Comparison of ENCODE assay signal across 17 cellular contexts in the genomic region with DNA sequence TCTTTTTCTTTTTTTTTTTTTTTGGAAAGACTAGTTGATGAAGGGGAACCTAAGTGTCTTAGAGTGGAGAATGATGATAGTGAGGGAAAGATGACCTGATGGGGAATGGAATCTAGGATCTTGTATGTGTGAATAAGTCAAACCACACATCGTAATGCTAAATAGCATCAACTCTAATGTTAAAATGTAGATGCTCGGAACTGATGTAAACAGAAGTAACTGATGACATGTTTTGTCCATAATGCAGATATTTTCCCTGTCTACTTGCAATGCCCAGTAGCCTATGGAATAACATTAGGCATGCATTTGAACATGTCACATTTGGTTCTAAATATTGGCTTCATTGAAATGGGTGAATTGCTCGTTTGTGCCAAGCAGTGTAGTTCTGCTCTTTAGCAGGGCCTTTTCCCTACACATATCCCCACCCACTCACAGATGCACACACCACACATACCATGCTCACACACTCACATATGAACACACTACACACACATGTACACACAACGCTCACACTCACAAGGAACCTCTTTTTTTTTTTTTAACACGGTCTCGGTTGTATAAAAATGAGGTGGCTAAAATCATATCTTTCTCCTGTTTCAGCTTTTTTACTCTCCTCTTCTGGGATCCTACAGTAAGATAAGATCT. TPM values are rescaled to one million over a fixed set of nuclear protein-coding genes. Genes with fewer than 3 reads are reported as not detected.
"Had no signal": no experiment of that assay in that cellular context is flagged by ENCODE, and none has a peak within 500 bp of the region (broad histone marks: within the 10 kb centered on the region; RNA-seq: fewer than 3 reads in every experiment).

No MANE protein-coding gene starts in this region.

RNA-seq across cellular contexts. Expression of a gene that starts 4.5 kb away (rescaled TPM):
- total RNA-seq: activated CD4-positive, alpha-beta memory T cell treated with anti-CD3 and anti-CD28 coated beads, Interleukin-2, amount 10 ng/mL, durations not matched to agents 7 days and 5 days; activated CD4-positive, alpha-beta T cell treated with anti-CD3 and anti-CD28 coated beads, Interleukin-2, amount 10 ng/mL, durations not matched to agents 7 days and 5 days; activated naive CD8-positive, alpha-beta T cell treated with anti-CD3 and anti-CD28 coated beads, Interleukin-2, amount 10 ng/mL, durations not matched to agents 7 days and 5 days; ascending aorta; cardiac septum; cerebellum; gastrocnemius medialis; left lung; lower lobe of right lung; natural killer cell treated with Interleukin-12 subunit alpha and Interleukin-12 subunit beta and Interleukin-15 and Interleukin-18, amount 100 ng/mL, for 72 hours; omental fat pad; pulmonary artery endothelial cell; right atrium auricular region; smooth muscle cell; upper lobe of right lung had no signal
- polyA plus RNA-seq: smooth muscle cell had no signal

RNA-seq across cellular contexts. Expression of a gene that starts 23.2 kb away (rescaled TPM):
- total RNA-seq: activated CD4-positive, alpha-beta memory T cell treated with anti-CD3 and anti-CD28 coated beads, Interleukin-2, amount 10 ng/mL, durations not matched to agents 7 days and 5 days; activated CD4-positive, alpha-beta T cell treated with anti-CD3 and anti-CD28 coated beads, Interleukin-2, amount 10 ng/mL, durations not matched to agents 7 days and 5 days; activated naive CD8-positive, alpha-beta T cell treated with anti-CD3 and anti-CD28 coated beads, Interleukin-2, amount 10 ng/mL, durations not matched to agents 7 days and 5 days; ascending aorta; cardiac septum; cerebellum; gastrocnemius medialis; left lung; lower lobe of right lung; omental fat pad; pulmonary artery endothelial cell; right atrium auricular region; smooth muscle cell; suprapubic skin; upper lobe of right lung had no signal
- polyA plus RNA-seq: smooth muscle cell had no signal

RNA-seq across cellular contexts. Expression of a gene that starts 38.4 kb away (rescaled TPM):
- total RNA-seq: activated CD4-positive, alpha-beta memory T cell treated with anti-CD3 and anti-CD28 coated beads, Interleukin-2, amount 10 ng/mL, durations not matched to agents 7 days and 5 days; activated CD4-positive, alpha-beta T cell treated with anti-CD3 and anti-CD28 coated beads, Interleukin-2, amount 10 ng/mL, durations not matched to agents 7 days and 5 days; activated naive CD8-positive, alpha-beta T cell treated with anti-CD3 and anti-CD28 coated beads, Interleukin-2, amount 10 ng/mL, durations not matched to agents 7 days and 5 days; ascending aorta; cardiac septum; cerebellum; gastrocnemius medialis; left lung; lower lobe of right lung; natural killer cell treated with Interleukin-12 subunit alpha and Interleukin-12 subunit beta and Interleukin-15 and Interleukin-18, amount 100 ng/mL, for 72 hours; omental fat pad; pulmonary artery endothelial cell; right atrium auricular region; smooth muscle cell; suprapubic skin; upper lobe of right lung had no signal
- polyA plus RNA-seq: smooth muscle cell had no signal

RNA-seq across cellular contexts. Expression of a gene that starts 47.1 kb away (rescaled TPM):
- total RNA-seq: activated CD4-positive, alpha-beta memory T cell treated with anti-CD3 and anti-CD28 coated beads, Interleukin-2, amount 10 ng/mL, durations not matched to agents 7 days and 5 days; activated CD4-positive, alpha-beta T cell treated with anti-CD3 and anti-CD28 coated beads, Interleukin-2, amount 10 ng/mL, durations not matched to agents 7 days and 5 days; activated naive CD8-positive, alpha-beta T cell treated with anti-CD3 and anti-CD28 coated beads, Interleukin-2, amount 10 ng/mL, durations not matched to agents 7 days and 5 days; ascending aorta; cardiac septum; cerebellum; gastrocnemius medialis; left lung; lower lobe of right lung; mononuclear cell; natural killer cell treated with Interleukin-12 subunit alpha and Interleukin-12 subunit beta and Interleukin-15 and Interleukin-18, amount 100 ng/mL, for 72 hours; omental fat pad; pulmonary artery endothelial cell; right atrium auricular region; smooth muscle cell; suprapubic skin; upper lobe of right lung had no signal
- polyA plus RNA-seq: smooth muscle cell had no signal

RNA-seq across cellular contexts. Expression of a gene that starts 57.9 kb away (rescaled TPM):
- total RNA-seq: activated CD4-positive, alpha-beta memory T cell treated with anti-CD3 and anti-CD28 coated beads, Interleukin-2, amount 10 ng/mL, durations not matched to agents 7 days and 5 days; activated CD4-positive, alpha-beta T cell treated with anti-CD3 and anti-CD28 coated beads, Interleukin-2, amount 10 ng/mL, durations not matched to agents 7 days and 5 days; activated naive CD8-positive, alpha-beta T cell treated with anti-CD3 and anti-CD28 coated beads, Interleukin-2, amount 10 ng/mL, durations not matched to agents 7 days and 5 days; ascending aorta; cardiac septum; gastrocnemius medialis; left lung; lower lobe of right lung; natural killer cell treated with Interleukin-12 subunit alpha and Interleukin-12 subunit beta and Interleukin-15 and Interleukin-18, amount 100 ng/mL, for 72 hours; omental fat pad; pulmonary artery endothelial cell; right atrium auricular region; smooth muscle cell; upper lobe of right lung had no signal
- polyA plus RNA-seq: smooth muscle cell had no signal
